1 cellular context compared by ENCODE assay signal in genomic region chr2:146826388-146826787, GRCh38.
TF ChIP-seq lines count a peak whose summit lies in the region.

No MANE protein-coding gene starts in this region.

TF ChIP-seq in GM23338, 12 proteins besides CTCF, POLR2A, EP300 and RAD21:
- TF ChIP-seq REST (IDR thresholded peaks at IDR 0.05; ENCODE audit: unreplicated experiment) (no peak), CREB1 (CRISPR knock-in tag; IDR thresholded peaks at IDR 0.05; ENCODE audit: low read depth) (no peak), EZH2phosphoT487 (IDR thresholded peaks at IDR 0.05; ENCODE audit: unreplicated experiment) (no peak), EZH2 (IDR thresholded peaks at IDR 0.05; ENCODE audit: low read depth, unreplicated experiment) (no peak), NANOG (IDR thresholded peaks at IDR 0.05; ENCODE audit: borderline replicate concordance) (no peak), ZNF462 (CRISPR knock-in tag; IDR thresholded peaks at IDR 0.05) (no peak)
TF ChIP-seq in GM23338: peak in this region for 0.
